In the genomic region with DNA sequence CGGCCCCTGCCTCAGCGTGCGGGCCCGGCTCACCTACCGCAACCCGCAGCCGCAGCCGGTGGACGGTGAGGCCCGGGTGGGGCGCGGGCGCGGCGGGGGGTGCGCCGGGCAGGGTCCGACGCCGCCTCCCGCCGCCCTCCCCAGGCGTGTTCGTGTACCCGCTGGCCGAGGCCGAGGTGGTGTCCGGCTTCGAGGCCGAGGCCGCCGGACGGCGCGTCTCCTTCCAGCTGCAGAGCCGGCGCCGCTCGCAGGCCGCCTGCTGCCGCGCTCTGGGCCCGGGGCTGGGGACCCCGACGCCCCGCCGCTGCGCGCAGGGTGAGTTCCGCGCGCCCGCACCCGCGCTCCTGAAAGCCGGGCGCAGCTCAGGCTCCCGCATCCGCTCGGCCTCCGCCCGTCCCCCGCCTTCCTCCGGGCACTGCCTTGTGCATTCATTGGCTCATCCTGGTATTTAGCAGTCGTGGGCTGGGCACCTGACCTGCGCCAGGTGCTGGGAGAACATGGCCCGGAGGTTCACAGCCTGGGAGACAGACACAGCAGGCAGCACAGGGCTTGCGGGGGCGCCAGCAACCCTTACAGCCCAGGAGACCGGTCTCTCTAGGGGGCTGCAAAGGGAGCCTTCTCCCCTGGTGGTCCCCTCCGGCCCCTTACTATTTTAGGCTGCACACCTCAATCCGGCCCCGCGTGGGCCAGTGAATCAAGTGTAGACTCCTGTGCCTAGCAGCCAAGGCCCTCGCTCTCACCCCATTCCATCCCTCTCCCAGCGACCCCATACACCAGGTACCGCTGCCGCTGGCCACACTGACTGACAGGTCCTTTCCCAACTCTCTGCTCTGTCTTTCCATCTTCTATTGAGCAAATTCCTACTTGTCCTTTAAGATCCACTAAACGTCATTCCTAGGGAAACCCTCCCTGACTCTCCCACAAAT, we compare ENCODE assay signal across 8 cellular contexts. TPM values are rescaled to one million over a fixed set of nuclear protein-coding genes. Genes with fewer than 3 reads are reported as not detected.
DNase-seq lines count a peak whose midpoint lies in the region; ATAC-seq and TF ChIP-seq lines count a peak whose summit lies in the region.
"Had no signal": no experiment of that assay in that cellular context is flagged by ENCODE, and none has a peak within 500 bp of the region (broad histone marks: within the 10 kb centered on the region; RNA-seq: fewer than 3 reads in every experiment).

No MANE protein-coding gene starts in this region.

- H3K4me1 Mint-ChIP-seq in GM23338 (peaks cover 7% of the 10 kb centered on the region), CD14-positive monocyte (peaks cover 8% of the 10 kb centered on the region)

- in situ Hi-C loops in gastrocnemius medialis (cut with MboI; ENCODE audit: low sequenced_read_pairs in 4 of 4): loop anchor here in 2 of 4 donors (25.0 kb wide), 2 partner anchors 94 to 344 kb away; partner anchors contain the start of genes EIF2B5 (in 1 of the 2) and PARL (in 1 of the 2)

- H3K9me3 Mint-ChIP-seq in GM23338 (no peaks in the 10 kb centered on the region; the same call in 2 of the 3 replicates), CD14-positive monocyte (peaks cover 0 to 16% (median 6%) of the 10 kb centered on the region in 7 donors)

- no peaks in the 10 kb centered on the region for H3K79me2 ChIP-seq in GM23338 (replicated peaks; ENCODE audit: insufficient read depth)

- no peak for TF ChIP-seq POLR2A in gastrocnemius medialis (IDR thresholded peaks at IDR 0.05)

- H3K36me3 Mint-ChIP-seq in GM23338 (ENCODE audit: low read depth): no peaks in the 10 kb centered on the region; the same call in 2 of the 3 replicates
- H3K36me3 Mint-ChIP-seq in CD14-positive monocyte: no peaks in the 10 kb centered on the region

- H3K4me3 ChIP-seq in GM23338: peak overlapping the region; percentile 63
- H3K4me3 ChIP-seq in epithelial cell of esophagus (ENCODE audit: low read length): no peak overlapping the region
- H3K4me3 ChIP-seq in gastrocnemius medialis: peak overlapping the region; percentile 29 to 60 (median 52)

- H2AFZ ChIP-seq in GM23338: peak overlapping the region; percentile 43; the same call in 1 of the 2 replicates

- H4K20me1 ChIP-seq in GM23338 (replicated peaks; ENCODE audit: insufficient read depth): 0 out of 2 replicates have a peak, but pooled peaks cover 6% of the 10 kb centered on the region

- H3K9me3 ChIP-seq in gastrocnemius medialis: no peaks in the 10 kb centered on the region

- TF ChIP-seq CTCF in GM23338 (conservative IDR thresholded peaks at IDR 0.05; ENCODE audit: low read depth in 2 of 2): no peak
- no peak for TF ChIP-seq CTCF in epithelial cell of esophagus (IDR thresholded peaks at IDR 0.05; ENCODE audit: insufficient read depth, low read depth, low read length, missing control alignments)
- TF ChIP-seq CTCF in gastrocnemius medialis (IDR thresholded peaks at IDR 0.05 in 4 of 5, conservative IDR thresholded peaks at IDR 0.05 in 1 of 5): no peak
- TF ChIP-seq CTCF in CD14-positive monocyte (IDR thresholded peaks at IDR 0.05): no peak

- H3K4me3 Mint-ChIP-seq in GM23338 (peak overlapping the region; percentile 53), CD14-positive monocyte (peak overlapping the region in 1 of 2 donors; percentile 81)

- H3K4me1 ChIP-seq in GM23338 (ENCODE audit: insufficient read depth) (no peaks in the 10 kb centered on the region), gastrocnemius medialis (peaks cover 4 to 9% of the 10 kb centered on the region in 2 donors)

- intact Hi-C loops in gastrocnemius medialis (cut with DNase I; ENCODE audit: low total_unique reads): no loop called here
- intact Hi-C loops in CD14-positive monocyte (cut with micrococcal nuclease): no loop called here

- no peaks in the 10 kb centered on the region for H3F3A ChIP-seq in GM23338 (replicated peaks; ENCODE audit: low read depth)

- peaks cover 58% of the 10 kb centered on the region for H3K27me3 Mint-ChIP-seq in GM23338 (ENCODE audit: insufficient read depth, low read depth, poor library complexity)
- peaks cover 58 to 76% (median 64%) of the 10 kb centered on the region in 3 donors for H3K27me3 Mint-ChIP-seq in CD14-positive monocyte (ENCODE audit: low read depth in 3 of 3)

- H3K27ac Mint-ChIP-seq in GM23338 (no peak overlapping the region), CD14-positive monocyte (peak overlapping the region in 1 of 7 donors; percentile 47)

- H3K27ac ChIP-seq in GM23338 (ENCODE audit: low read depth) (no peak overlapping the region), gastrocnemius medialis (no peak overlapping the region)

- peaks cover 78% of the 10 kb centered on the region for H3K27me3 ChIP-seq in GM23338 (ENCODE audit: insufficient read depth)
- H3K27me3 ChIP-seq in gastrocnemius medialis: peaks cover 33 to 45% (median 36%) of the 10 kb centered on the region in 3 donors

- DNase-seq in GM23338 (ENCODE audit: low spot score) (peak; percentile 65), NCI-H2196 (lab: John Stamatoyannopoulos, UW; ENCODE audit: unreplicated experiment) (peak; percentile 86), epithelial cell of esophagus (ENCODE audit: low read depth) (peak; percentile 57), gastrocnemius medialis (no peak), AG08396 (ENCODE audit: low spot score) (no peak), CD14-positive monocyte (ENCODE audit: low spot score) (no peak)

- no peaks in the 10 kb centered on the region for H3K36me3 ChIP-seq in GM23338 (ENCODE audit: insufficient read depth)
- no peaks in the 10 kb centered on the region for H3K36me3 ChIP-seq in gastrocnemius medialis

- ATAC-seq in GM23338 (peak; percentile 18), gastrocnemius medialis (no peak), GM21825 (IDR thresholded peaks at IDR 0.05; ENCODE audit: unreplicated experiment) (no peak)

- H3K4me2 ChIP-seq in GM23338: peak overlapping the region; percentile 90

- H3K9me2 ChIP-seq in GM23338 (ENCODE audit: insufficient read depth): no peaks in the 10 kb centered on the region

TF ChIP-seq in GM23338, 12 proteins besides CTCF, POLR2A, EP300 and RAD21 (continues in another document):
- TF ChIP-seq NANOG (IDR thresholded peaks at IDR 0.05; ENCODE audit: borderline replicate concordance) (no peak), EZH2 (IDR thresholded peaks at IDR 0.05; ENCODE audit: low read depth, unreplicated experiment) (peak; percentile 85), ZNF331 (CRISPR knock-in tag; IDR thresholded peaks at IDR 0.05; ENCODE audit: low read depth) (no peak), CREB1 (CRISPR knock-in tag; IDR thresholded peaks at IDR 0.05; ENCODE audit: low read depth) (no peak), EZH2phosphoT487 (IDR thresholded peaks at IDR 0.05; ENCODE audit: unreplicated experiment) (peak; percentile 11), ETS1 (IDR thresholded peaks at IDR 0.05) (no peak)

RNA-seq across cellular contexts. Expression of gene VWA5B2, which starts 1.5 kb away (rescaled TPM):
- total RNA-seq in GM23338 (2014; rRNA removed; shearing (Covaris generic)): 0.66 TPM in 1 of 2 replicates, not detected in the other
- polyA plus RNA-seq in GM23338 (2016; fragmentation: Nextera tagmentation; extraction: Ambion mirVana): not detected in 2 replicates
- total RNA-seq in gastrocnemius medialis: not detected
- polyA plus RNA-seq in CD14-positive monocyte: under 1 TPM in 1 of 2 donors, not detected in 1; 0.32 TPM

RNA-seq across cellular contexts. Expression of gene ALG3, which starts 17.9 kb away (rescaled TPM):
- total RNA-seq in GM23338 (2014; rRNA removed; shearing (Covaris generic)): 107 and 109 TPM in 2 replicates
- polyA plus RNA-seq in GM23338 (2016; fragmentation: Nextera tagmentation; extraction: Ambion mirVana) (76.9 and 87.9 TPM in 2 replicates), CD14-positive monocyte (10 to 100 TPM; 56.4 to 60.8 TPM)
- total RNA-seq in gastrocnemius medialis: 10 to 100 TPM; 35.0 to 58.1 (median 50.1) TPM

RNA-seq across cellular contexts. Expression of gene EEF1AKMT4, which starts 18.6 kb away (rescaled TPM):
- 9.8 and 14.3 TPM in 2 replicates for total RNA-seq in GM23338 (2014; rRNA removed; shearing (Covaris generic))
- 11.2 and 12.9 TPM in 2 replicates for polyA plus RNA-seq in GM23338 (2016; fragmentation: Nextera tagmentation; extraction: Ambion mirVana)
- total RNA-seq in gastrocnemius medialis: 10 to 100 TPM in 2 of 4 donors, 1 to 10 TPM in 2; 5.7 to 14.6 (median 8.5) TPM
- polyA plus RNA-seq in CD14-positive monocyte: 10 to 100 TPM in 1 of 2 donors, 1 to 10 TPM in 1; 7.3 to 12.0 TPM

RNA-seq across cellular contexts. Expression of gene CAMK2N2, which starts 30.5 kb away (rescaled TPM):
- 1.3 and 1.5 TPM in 2 replicates for total RNA-seq in GM23338 (2014; rRNA removed; shearing (Covaris generic))
- 0.32 and 0.63 TPM in 2 replicates for polyA plus RNA-seq in GM23338 (2016; fragmentation: Nextera tagmentation; extraction: Ambion mirVana)
- total RNA-seq in gastrocnemius medialis: not detected
- polyA plus RNA-seq in CD14-positive monocyte: not detected
- total RNA-seq: lung microvascular endothelial cell had no signal

RNA-seq across cellular contexts. Expression of gene ABCF3, which starts 44.9 kb away (rescaled TPM):
- 48.9 and 60.4 TPM in 2 replicates for total RNA-seq in GM23338 (2014; rRNA removed; shearing (Covaris generic))
- polyA plus RNA-seq in GM23338 (2016; fragmentation: Nextera tagmentation; extraction: Ambion mirVana): 32.7 and 33.4 TPM in 2 replicates
- total RNA-seq in gastrocnemius medialis: 10 to 100 TPM; 52.6 to 96.4 (median 63.2) TPM
- 10 to 100 TPM; 13.5 to 13.9 TPM for polyA plus RNA-seq in CD14-positive monocyte

Comparison
In these comparisons a context has a peak if more than half of its experiments do, and no peak if none do; other contexts are left out.
1. DNase-seq: peak in GM23338 (single experiment), NCI-H2196 (single experiment) and epithelial cell of esophagus (single experiment); none in gastrocnemius medialis (0 of 2), AG08396 (single experiment) and CD14-positive monocyte (single experiment).